19 cellular contexts compared by ENCODE assay signal in genomic region chr1:44221793-44222192, GRCh38. TPM values are rescaled to one million over a fixed set of nuclear protein-coding genes. Genes with fewer than 3 reads are reported as not detected.
DNase-seq lines count a peak whose midpoint lies in the region; ATAC-seq, FAIRE-seq and TF ChIP-seq lines count a peak whose summit lies in the region.
"Had no signal": no experiment of that assay in that cellular context is flagged by ENCODE, and none has a peak within 500 bp of the region (broad histone marks: within the 10 kb centered on the region; RNA-seq: fewer than 3 reads in every experiment).

No MANE protein-coding gene starts in this region.

- H3K27ac ChIP-seq in OCI-LY1 (ENCODE audit: low read depth, low read length, poor library complexity, severe bottlenecking), result peak overlapping the region; percentile 81

- no peak for ATAC-seq in activated naive CD4-positive, alpha-beta T cell treated with anti-CD3 and anti-CD28 coated beads, Interleukin-2, amount 50 U/mL, for 72 hours
- ATAC-seq in left lobe of liver, result no peak
- ATAC-seq in HG03196 (IDR thresholded peaks at IDR 0.05; ENCODE audit: unreplicated experiment), result no peak
- ATAC-seq: GM23338 had no signal

- no peaks in the 10 kb centered on the region for H3K9me2 ChIP-seq in OCI-LY1 (ENCODE audit: low read depth, low read length)

- H3K9me3 ChIP-seq in OCI-LY1 (ENCODE audit: low read length), result no peaks in the 10 kb centered on the region
- H3K9me3 ChIP-seq: BE2C, Caco-2 had no signal

- H3K9ac ChIP-seq in OCI-LY1 (ENCODE audit: low read length), result no peak overlapping the region

- peaks cover 4% of the 10 kb centered on the region for H3K4me1 Mint-ChIP-seq in activated naive CD4-positive, alpha-beta T cell treated with anti-CD3 and anti-CD28 coated beads, Interleukin-2, amount 10 ng/mL, durations not matched to agents 7 days and 5 days
- H3K4me1 Mint-ChIP-seq in type B pancreatic cell (ENCODE audit: unreplicated experiment), result peaks cover 18% of the 10 kb centered on the region
- H3K4me1 Mint-ChIP-seq: GM23338, H9 had no signal

- no peak overlapping the region for H3K4me2 ChIP-seq in OCI-LY1 (ENCODE audit: low read length)
- H3K4me2 ChIP-seq: GM23338 had no signal

- H3F3A ChIP-seq in OCI-LY1 (ENCODE audit: insufficient read depth, low read length), result no peaks in the 10 kb centered on the region

- no peak for DNase-seq in activated naive CD4-positive, alpha-beta T cell treated with anti-CD3 and anti-CD28 coated beads, Interleukin-2, amount 10 ng/mL, durations not matched to agents 7 days and 5 days
- DNase-seq in activated naive CD4-positive, alpha-beta T cell treated with anti-CD3 and anti-CD28 coated beads, Interleukin-2, amount 50 U/mL, for 72 hours (ENCODE audit: low spot score in 2 of 2), result no peak
- DNase-seq in left lobe of liver (ENCODE audit: low spot score) (peak; percentile 35), type B pancreatic cell (ENCODE audit: extremely low spot score, unreplicated experiment) (no peak), H54 (ENCODE audit: insufficient read length, low spot score) (no peak)
- DNase-seq: ACHN; BE2C; C1 segment of cervical spinal cord; Caco-2; CD4-positive, alpha-beta T cell; H9 had no signal

- H3K27ac Mint-ChIP-seq in activated naive CD4-positive, alpha-beta T cell treated with anti-CD3 and anti-CD28 coated beads, Interleukin-2, amount 10 ng/mL, durations not matched to agents 7 days and 5 days, result peak overlapping the region; percentile 19
- peak overlapping the region in 1 of 2 donors; percentile 78 for H3K27ac Mint-ChIP-seq in activated naive CD4-positive, alpha-beta T cell treated with anti-CD3 and anti-CD28 coated beads, Interleukin-2, amount 50 U/mL, for 72 hours
- peak overlapping the region; percentile 61 for H3K27ac Mint-ChIP-seq in type B pancreatic cell
- H3K27ac Mint-ChIP-seq: GM23338, H9 had no signal

- H3K4me1 ChIP-seq in OCI-LY1 (ENCODE audit: insufficient read depth, low read length, severe bottlenecking), result peaks cover 19% of the 10 kb centered on the region

- no peak for FAIRE-seq in H54 (lab: Jason Lieb, UNC)
- FAIRE-seq: A204.1, D721Med, G401.6, GM12891, GM19239 had no signal

- peaks cover 21% of the 10 kb centered on the region for H3K36me3 Mint-ChIP-seq in activated naive CD4-positive, alpha-beta T cell treated with anti-CD3 and anti-CD28 coated beads, Interleukin-2, amount 10 ng/mL, durations not matched to agents 7 days and 5 days
- H3K36me3 Mint-ChIP-seq in activated naive CD4-positive, alpha-beta T cell treated with anti-CD3 and anti-CD28 coated beads, Interleukin-2, amount 50 U/mL, for 72 hours, result no peaks in the 10 kb centered on the region
- peaks cover 14% of the 10 kb centered on the region for H3K36me3 Mint-ChIP-seq in type B pancreatic cell

- H3K9me3 Mint-ChIP-seq in activated naive CD4-positive, alpha-beta T cell treated with anti-CD3 and anti-CD28 coated beads, Interleukin-2, amount 10 ng/mL, durations not matched to agents 7 days and 5 days, result no peaks in the 10 kb centered on the region
- H3K9me3 Mint-ChIP-seq in activated naive CD4-positive, alpha-beta T cell treated with anti-CD3 and anti-CD28 coated beads, Interleukin-2, amount 50 U/mL, for 72 hours, result peaks cover 0 to under 1% of the 10 kb centered on the region in 2 donors
- H3K9me3 Mint-ChIP-seq in type B pancreatic cell, result no peaks in the 10 kb centered on the region
- H3K9me3 Mint-ChIP-seq: CD4-positive, alpha-beta T cell had no signal

- H3K79me2 ChIP-seq in OCI-LY1 (ENCODE audit: insufficient read depth, low read length), result no peaks in the 10 kb centered on the region

- H3K27me3 Mint-ChIP-seq in activated naive CD4-positive, alpha-beta T cell treated with anti-CD3 and anti-CD28 coated beads, Interleukin-2, amount 10 ng/mL, durations not matched to agents 7 days and 5 days, result no peaks in the 10 kb centered on the region
- no peaks in the 10 kb centered on the region for H3K27me3 Mint-ChIP-seq in type B pancreatic cell
- H3K27me3 Mint-ChIP-seq: CD4-positive, alpha-beta T cell had no signal

- no peaks in the 10 kb centered on the region for H3K27me3 ChIP-seq in OCI-LY1 (ENCODE audit: insufficient read depth, low read length)
- H3K27me3 ChIP-seq: BE2C had no signal

- CTCF ChIA-PET in activated naive CD4-positive, alpha-beta T cell treated with anti-CD3 and anti-CD28 coated beads, Interleukin-2, amount 10 ng/mL, durations not matched to agents 7 days and 5 days (lab: Charles Lee), result no interaction called here

- no peak overlapping the region for H3K4me3 Mint-ChIP-seq in activated naive CD4-positive, alpha-beta T cell treated with anti-CD3 and anti-CD28 coated beads, Interleukin-2, amount 10 ng/mL, durations not matched to agents 7 days and 5 days
- H3K4me3 Mint-ChIP-seq in type B pancreatic cell, result no peak overlapping the region
- H3K4me3 Mint-ChIP-seq: CD4-positive, alpha-beta T cell; GM23338; H9 had no signal

- peaks cover 62% of the 10 kb centered on the region for H3K36me3 ChIP-seq in OCI-LY1 (ENCODE audit: insufficient read depth, low read length)

- TF ChIP-seq CTCF in OCI-LY1 (IDR thresholded peaks at IDR 0.05; ENCODE audit: low read length) (no peak), type B pancreatic cell (conservative IDR thresholded peaks at IDR 0.05) (no peak)

- no peak overlapping the region for H3K4me3 ChIP-seq in OCI-LY1 (ENCODE audit: low read depth, low read length, poor library complexity, severe bottlenecking)
- H3K4me3 ChIP-seq: GM23338 had no signal

- TF ChIP-seq POLR2A in H54 (IDR thresholded peaks at IDR 0.05; ENCODE audit: low read depth, low read length), result no peak

- H4K20me1 ChIP-seq in OCI-LY1 (ENCODE audit: insufficient read depth, low read length), result no peaks in the 10 kb centered on the region

- no peak overlapping the region for H2AFZ ChIP-seq in OCI-LY1 (ENCODE audit: low read length)
- H2AFZ ChIP-seq: GM23338 had no signal

RNA-seq across cellular contexts. Expression of gene DMAP1, which starts 8.5 kb away (rescaled TPM):
- total RNA-seq in activated naive CD4-positive, alpha-beta T cell treated with anti-CD3 and anti-CD28 coated beads, Interleukin-2, amount 50 U/mL, for 72 hours, result 10 to 100 TPM; 46.2 to 60.9 TPM
- total RNA-seq in left lobe of liver, result 21.1 TPM
- 45.7 and 54.6 TPM in 2 replicates for total RNA-seq in type B pancreatic cell (ENCODE audit: low replicate concordance)
